In the genomic region with DNA sequence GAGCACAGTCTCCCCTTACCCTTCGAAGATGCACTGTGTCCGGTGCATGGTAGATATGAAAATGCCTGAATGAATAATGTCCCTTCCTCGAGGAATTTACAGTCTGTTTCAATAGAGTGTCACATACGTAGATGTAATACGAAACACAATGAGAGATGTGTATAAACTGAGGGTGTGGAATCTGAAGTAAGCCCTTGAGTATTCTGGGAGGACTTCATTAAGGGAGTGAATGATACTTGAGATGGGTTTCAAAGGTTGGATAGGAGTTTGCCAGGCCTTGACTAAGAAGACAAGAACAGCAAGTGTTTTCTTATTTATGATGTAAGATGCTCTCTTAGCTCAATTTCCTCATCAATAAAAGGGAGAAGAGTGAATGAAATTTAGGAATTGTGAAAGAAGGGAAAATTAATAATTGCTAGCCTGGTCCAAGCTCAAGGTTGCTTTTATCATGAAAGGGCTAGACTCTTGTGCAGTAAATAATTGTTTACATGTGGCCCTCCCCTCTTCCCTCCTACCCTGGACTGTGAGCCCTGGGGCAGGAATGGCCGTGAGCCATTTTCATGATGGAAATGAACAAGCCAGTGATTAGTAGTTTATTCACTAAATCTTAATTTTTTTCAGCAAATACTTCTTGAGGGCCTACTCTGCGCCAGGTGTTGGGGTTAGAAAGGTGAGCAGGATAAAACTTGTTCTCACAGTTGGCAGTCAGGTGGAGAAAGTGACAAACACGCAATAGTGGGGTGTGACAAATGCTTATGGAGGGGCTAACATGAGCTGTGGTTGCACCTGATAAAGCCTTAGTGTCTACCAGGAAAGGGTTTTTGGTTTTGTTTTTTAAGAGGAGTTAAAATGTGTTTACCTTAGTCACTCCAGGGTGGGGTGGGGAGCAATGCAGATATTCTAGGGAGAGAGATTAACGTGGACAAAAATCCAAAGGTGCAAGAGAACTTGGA, we compare ENCODE assay signal across 7 cellular contexts. TPM values are rescaled to one million over a fixed set of nuclear protein-coding genes. Genes with fewer than 3 reads are reported as not detected.
DNase-seq lines count a peak whose midpoint lies in the region; ATAC-seq and TF ChIP-seq lines count a peak whose summit lies in the region.
"Had no signal": no experiment of that assay in that cellular context is flagged by ENCODE, and none has a peak within 500 bp of the region (broad histone marks: within the 10 kb centered on the region; RNA-seq: fewer than 3 reads in every experiment).

No MANE protein-coding gene starts in this region.

- H3K36me3 ChIP-seq in PC-3 (ENCODE audit: low read depth, low read length), result peaks cover 10% of the 10 kb centered on the region
- no peaks in the 10 kb centered on the region for H3K36me3 ChIP-seq in hepatocyte (replicated peaks; ENCODE audit: insufficient read depth, low read depth)

- peaks cover 65% of the 10 kb centered on the region for H3K79me2 ChIP-seq in PC-3 (ENCODE audit: low read length)
- H3K79me2 ChIP-seq in hepatocyte, result peaks cover 56% of the 10 kb centered on the region

- H3K27ac ChIP-seq in PC-3 (ENCODE audit: low read length) (no peak overlapping the region), hepatocyte (no peak overlapping the region)

- H3K4me2 ChIP-seq in PC-3 (ENCODE audit: low read length), result peak overlapping the region; percentile 99
- H3K4me2 ChIP-seq in hepatocyte, result peak overlapping the region; percentile 86

- H3K27me3 ChIP-seq in PC-3 (ENCODE audit: low read length), result no peaks in the 10 kb centered on the region
- H3K27me3 ChIP-seq in hepatocyte, result no peaks in the 10 kb centered on the region

- POLR2A ChIA-PET in PC-3 (lab: Charles Lee; ENCODE audit: unreplicated experiment), result no interaction called here

- DNase-seq in AG10803 (ENCODE audit: low read depth), result no peak
- peak; percentile 10 for DNase-seq in PC-3
- DNase-seq in hepatocyte (ENCODE audit: low spot score), result no peak
- no peak for DNase-seq in SKM-1 treated with dmso at 0.1 percent for 144 hours (lab: John Stamatoyannopoulos, UW; ENCODE audit: unreplicated experiment)

- H2AFZ ChIP-seq in PC-3 (ENCODE audit: low read length) (peak overlapping the region; percentile 80; the same call in 1 of the 2 replicates), hepatocyte (no peak overlapping the region)

- H4K20me1 ChIP-seq in PC-3 (ENCODE audit: low read length), result no peaks in the 10 kb centered on the region; the same call in 1 of the 2 replicates
- peaks cover 2% of the 10 kb centered on the region for H4K20me1 ChIP-seq in hepatocyte (ENCODE audit: insufficient read depth, poor library complexity, severe bottlenecking)

- 66% methylated on average over 9 of the region's 9 CpGs for WGBS in hepatocyte (ENCODE audit: low lambda C conversion rate, missing lambda C conversion rate)

- peak overlapping the region; percentile 89 for H3K4me3 ChIP-seq in AG10803 (ENCODE audit: low read length)
- peak overlapping the region; percentile 90 for H3K4me3 ChIP-seq in PC-3 (ENCODE audit: low read length)
- H3K4me3 ChIP-seq in hepatocyte, result peak overlapping the region; percentile 71

- H3K9me2 ChIP-seq in PC-3 (replicated peaks; ENCODE audit: low read length) (no peaks in the 10 kb centered on the region), hepatocyte (replicated peaks; ENCODE audit: insufficient read depth) (no peaks in the 10 kb centered on the region)

- H3K4me1 ChIP-seq in PC-3 (ENCODE audit: insufficient read depth, low read length) (peaks cover 13% of the 10 kb centered on the region), hepatocyte (ENCODE audit: insufficient read depth) (no peaks in the 10 kb centered on the region)

- CTCF ChIA-PET in PC-3 (lab: Charles Lee), result interaction anchor here (0.6 kb wide), 1 partner anchor 92 kb away, joined by 4 read pairs; no protein-coding TSS in a partner anchor

- H3K9me3 ChIP-seq in PC-3 (ENCODE audit: low read length) (no peaks in the 10 kb centered on the region), hepatocyte (ENCODE audit: low read depth) (no peaks in the 10 kb centered on the region)

- intact Hi-C loops in PC-3 (cut with micrococcal nuclease), result no loop called here

- BruUV-seq in PC-3 (replicated peaks; lab: Mats Ljungman, UMichigan), result no TSS peak

- TF ChIP-seq CTCF in AG10803 (conservative IDR thresholded peaks at IDR 0.05; ENCODE audit: low read length) (no peak), PC-3 (conservative IDR thresholded peaks at IDR 0.05; ENCODE audit: low read depth, low read length) (no peak), hepatocyte (IDR thresholded peaks at IDR 0.05; ENCODE audit: poor library complexity) (no peak)

- ATAC-seq in PC-3, result no peak
- ATAC-seq in GM18498 (IDR thresholded peaks at IDR 0.05; ENCODE audit: unreplicated experiment), result no peak
- ATAC-seq in GM18511 (IDR thresholded peaks at IDR 0.05; ENCODE audit: unreplicated experiment), result no peak

- H3K9ac ChIP-seq in PC-3 (ENCODE audit: low read length), result peak overlapping the region; percentile 93

- no peaks in the 10 kb centered on the region for H3F3A ChIP-seq in PC-3 (ENCODE audit: low read length, unreplicated experiment)

RNA-seq across cellular contexts. Expression of a gene that starts 1.6 kb away (rescaled TPM):
- total RNA-seq in PC-3 (2014; rRNA removed) (87.6 and 93.1 TPM in 2 replicates), hepatocyte (42.6 and 43.3 TPM in 2 replicates)
- polyA plus RNA-seq in hepatocyte, result 42.5 and 44.5 TPM in 2 replicates

RNA-seq across cellular contexts. Expression of a gene that starts 14.1 kb away (rescaled TPM):
- total RNA-seq in PC-3 (2014; rRNA removed), result not detected in 2 replicates
- total RNA-seq in hepatocyte, result 2.1 and 3.0 TPM in 2 replicates
- polyA plus RNA-seq in hepatocyte, result 1.9 and 2.7 TPM in 2 replicates
- total RNA-seq: lung microvascular endothelial cell had no signal

RNA-seq across cellular contexts. Expression of a gene that starts 14.2 kb away (rescaled TPM):
- total RNA-seq in PC-3 (2014; rRNA removed) (279 and 358 TPM in 2 replicates), hepatocyte (123 and 132 TPM in 2 replicates)
- polyA plus RNA-seq in hepatocyte, result 190 and 192 TPM in 2 replicates

RNA-seq across cellular contexts. Expression of a gene that starts 19.9 kb away (rescaled TPM):
- total RNA-seq in PC-3 (2014; rRNA removed), result 0.35 and 0.40 TPM in 2 replicates
- 7.0 and 8.0 TPM in 2 replicates for total RNA-seq in hepatocyte
- polyA plus RNA-seq in hepatocyte, result 11.1 and 23.9 TPM in 2 replicates

RNA-seq across cellular contexts. Expression of a gene that starts 23.8 kb away (rescaled TPM):
- total RNA-seq in PC-3 (2014; rRNA removed), result 53.8 and 76.7 TPM in 2 replicates
- total RNA-seq in hepatocyte, result 31.6 and 39.3 TPM in 2 replicates
- polyA plus RNA-seq in hepatocyte, result 48.5 and 53.4 TPM in 2 replicates
